In genomic region chr7:4297165-4297842, GRCh38 we compare ENCODE assay signal across 27 cellular contexts.
"Had no signal": no experiment of that assay in that cellular context is flagged by ENCODE, and none has a peak within 500 bp of the region (broad histone marks: within the 10 kb centered on the region; RNA-seq: fewer than 3 reads in every experiment).

No MANE protein-coding gene starts in this region.

- H3K27ac ChIP-seq: lower lobe of right lung, neural progenitor cell, neutrophil, ovary, psoas muscle, right lobe of liver, stomach, suprapubic skin, thoracic aorta, tibial artery, vagina had no signal

- H3K27ac Mint-ChIP-seq: mesothelial cell of epicardium; natural killer cell; nephron progenitor cell; neural progenitor cell; stimulated activated naive B cell treated with anti-CD40 and anti-IgM and Interleukin-4, amounts not matched to agents 10 μg/mL and 1 μg/mL and 100 μg/mL, for 72 hours had no signal

- H3K4me3 Mint-ChIP-seq: mesothelial cell of epicardium; naive B cell; natural killer cell; nephron progenitor cell; neural progenitor cell; stimulated activated naive B cell treated with anti-CD40 and anti-IgM and Interleukin-4, amounts not matched to agents 10 μg/mL and 1 μg/mL and 100 μg/mL, for 72 hours had no signal

- H3K9ac ChIP-seq: neural progenitor cell had no signal

- H3K36me3 Mint-ChIP-seq: mesothelial cell of epicardium; natural killer cell; neural progenitor cell; stimulated activated naive B cell treated with anti-CD40 and anti-IgM and Interleukin-4, amounts not matched to agents 10 μg/mL and 1 μg/mL and 100 μg/mL, for 72 hours had no signal

- H3K27me3 ChIP-seq: neural progenitor cell, neutrophil, ovary, right lobe of liver, stomach, tibial artery, vagina had no signal

- H3K4me1 ChIP-seq: lower lobe of right lung, neural progenitor cell, psoas muscle, right lobe of liver, stomach, suprapubic skin, tibial artery, vagina had no signal

- H3K36me3 ChIP-seq: lower lobe of right lung, neural progenitor cell, neutrophil, ovary, right lobe of liver, stomach, suprapubic skin, thoracic aorta, tibial artery, vagina had no signal

- H3K27me3 Mint-ChIP-seq: stimulated activated naive B cell treated with anti-CD40 and anti-IgM and Interleukin-4, amounts not matched to agents 10 μg/mL and 1 μg/mL and 100 μg/mL, for 72 hours had no signal

- H3K9me3 ChIP-seq: neutrophil, psoas muscle, right lobe of liver, suprapubic skin, thoracic aorta had no signal

- DNase-seq: hippocampal formation; left cardiac atrium; lower lobe of right lung; mammary epithelial cell; mesenchymal stem cell; naive B cell; natural killer cell; nephron progenitor cell; ovary; psoas muscle; right lobe of liver; stimulated activated CD4-positive, alpha-beta T cell treated with anti-CD3 and anti-CD28 coated beads, Interleukin-12 subunit alpha, Interleukin-12 subunit beta, amount 100 ng/mL, for 4 hours; stimulated activated CD4-positive, alpha-beta T cell treated with anti-CD3 and anti-CD28 coated beads, Interleukin-15, amount 100 ng/mL, for 24 hours; stimulated activated CD4-positive, alpha-beta T cell treated with anti-CD3 and anti-CD28 coated beads, Interleukin-2, amount 100 ng/mL, for 24 hours; stimulated activated CD4-positive, alpha-beta T cell treated with anti-CD3 and anti-CD28 coated beads, Interleukin-4, amount 100 ng/mL, for 1 hour; stimulated activated naive B cell treated with anti-CD40 and anti-IgM and Interleukin-4, amounts not matched to agents 10 μg/mL and 1 μg/mL and 100 μg/mL, for 72 hours; stimulated activated naive CD8-positive, alpha-beta T cell treated with anti-CD3 and anti-CD28 coated beads, Interleukin-15, Interleukin-2, amounts not matched to agents 100 U/mL and 50 U/mL, for 24 hours; stomach; tibial artery; trophoblast cell had no signal

- H3K4me1 Mint-ChIP-seq: mesothelial cell of epicardium; naive B cell; natural killer cell; nephron progenitor cell; neural progenitor cell; stimulated activated naive B cell treated with anti-CD40 and anti-IgM and Interleukin-4, amounts not matched to agents 10 μg/mL and 1 μg/mL and 100 μg/mL, for 72 hours had no signal

- H3K4me3 ChIP-seq: lower lobe of right lung, neural progenitor cell, ovary, psoas muscle, right lobe of liver, smooth muscle cell, stomach, suprapubic skin, thoracic aorta, tibial artery, vagina had no signal
